13 cellular contexts compared by ENCODE assay signal in the genomic region with DNA sequence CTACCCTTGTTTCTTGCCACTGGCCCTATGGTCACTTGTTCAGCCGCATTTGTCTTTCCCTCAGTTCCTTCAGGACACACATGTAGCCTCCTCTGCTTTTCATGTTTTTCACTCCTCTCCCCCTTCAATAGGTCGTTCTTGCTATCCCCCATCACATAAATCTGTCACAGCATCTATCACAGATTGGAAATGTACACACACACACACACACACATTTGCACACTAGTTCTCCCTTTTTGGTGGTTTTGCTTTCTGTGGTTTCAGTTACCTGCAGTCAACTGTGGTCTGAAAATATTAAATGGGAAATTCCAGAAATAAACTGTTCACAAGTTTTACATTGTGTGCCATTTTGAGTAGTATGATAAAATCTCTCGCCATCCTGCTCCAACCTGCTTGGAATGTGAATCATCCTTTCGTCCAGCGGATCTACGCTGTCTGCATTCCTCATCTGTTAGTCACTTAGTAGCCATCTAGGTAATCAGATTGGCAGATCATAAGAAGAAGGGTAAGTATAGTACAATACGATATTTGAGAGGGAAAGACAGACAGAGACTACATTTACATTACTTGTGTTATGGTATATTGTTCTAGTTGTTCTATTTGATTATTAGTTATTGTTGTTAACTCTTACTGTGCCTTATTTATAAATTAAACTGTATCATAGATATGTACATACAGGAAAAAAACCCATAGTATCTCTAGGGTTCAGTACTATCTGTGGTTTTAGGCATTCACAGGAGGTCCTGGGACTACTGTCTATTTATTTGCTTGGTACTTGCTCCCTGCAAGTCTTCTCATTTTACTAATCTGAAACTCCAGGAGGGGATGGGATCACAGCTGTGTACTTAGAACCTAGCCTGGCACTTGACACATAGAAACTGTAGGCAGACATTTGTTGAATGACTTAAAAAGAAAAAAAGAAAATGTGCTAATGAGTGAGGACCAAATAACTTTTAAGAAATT.
DNase-seq lines count a peak whose midpoint lies in the region; ATAC-seq and TF ChIP-seq lines count a peak whose summit lies in the region.
"Had no signal": no experiment of that assay in that cellular context is flagged by ENCODE, and none has a peak within 500 bp of the region (broad histone marks: within the 10 kb centered on the region; RNA-seq: fewer than 3 reads in every experiment).

No MANE protein-coding gene starts in this region.

- no peaks in the 10 kb centered on the region for H3K9me3 Mint-ChIP-seq in activated CD4-positive, alpha-beta memory T cell treated with anti-CD3 and anti-CD28 coated beads for 36 hours
- H3K9me3 Mint-ChIP-seq: stimulated activated naive B cell treated with anti-CD40 and anti-IgM and Interleukin-4, amounts not matched to agents 10 μg/mL and 1 μg/mL and 100 μg/mL, for 72 hours; T-helper 2 cell treated with Interferon-gamma antibody and Interleukin-4, amounts not matched to agents 5 μg/mL and 100 μg/mL, for 36 hours had no signal

- POLR2A ChIA-PET in HEK293 (lab: Yijun Ruan, JAX) = no interaction called here
- POLR2A ChIA-PET in activated CD4-positive, alpha-beta memory T cell treated with anti-CD3 and anti-CD28 coated beads for 36 hours (lab: Charles Lee) = no interaction called here

- H3K4me1 ChIP-seq in HEK293 (ENCODE audit: control insufficient read depth, insufficient read depth, low read length) = peaks cover 2% of the 10 kb centered on the region; the same call in 1 of the 2 replicates
- H3K4me1 ChIP-seq: left ventricle myocardium inferior, sigmoid colon had no signal

- DNase-seq in ACHN (peak; percentile 96), SW480 (ENCODE audit: low spot score) (peak; percentile 85), glomerular visceral epithelial cell (ENCODE audit: extremely low spot score) (peak; percentile 89), NCI-H2196 (lab: John Stamatoyannopoulos, UW; ENCODE audit: unreplicated experiment) (no peak)
- no peak for DNase-seq in activated CD4-positive, alpha-beta memory T cell treated with anti-CD3 and anti-CD28 coated beads for 36 hours
- no peak for DNase-seq in activated CD4-positive, alpha-beta T cell treated with anti-CD3 and anti-CD28 coated beads for 4 hours
- DNase-seq: left ventricle myocardium inferior; NCI-H510A; sigmoid colon; stimulated activated naive B cell treated with anti-CD40 and anti-IgM and Interleukin-4, amounts not matched to agents 10 μg/mL and 1 μg/mL and 100 μg/mL, for 72 hours had no signal

- H3K36me3 ChIP-seq in HEK293 (ENCODE audit: control insufficient read depth in 2 of 2, insufficient read depth in 1 of 2, low read length in 2 of 2) = no peaks in the 10 kb centered on the region
- H3K36me3 ChIP-seq: left ventricle myocardium inferior, sigmoid colon had no signal

- intact Hi-C loops in activated CD4-positive, alpha-beta memory T cell treated with anti-CD3 and anti-CD28 coated beads for 36 hours (cut with micrococcal nuclease) = no loop called here

- ATAC-seq in GM18909 (IDR thresholded peaks at IDR 0.05; ENCODE audit: poor library complexity, unreplicated experiment) = no peak
- ATAC-seq: stimulated activated naive B cell treated with anti-CD40 and anti-IgM and Interleukin-4, amounts not matched to agents 10 μg/mL and 1 μg/mL and 100 μg/mL, for 72 hours had no signal

- H3K36me3 Mint-ChIP-seq in activated CD4-positive, alpha-beta memory T cell treated with anti-CD3 and anti-CD28 coated beads for 36 hours = no peaks in the 10 kb centered on the region
- H3K36me3 Mint-ChIP-seq: stimulated activated naive B cell treated with anti-CD40 and anti-IgM and Interleukin-4, amounts not matched to agents 10 μg/mL and 1 μg/mL and 100 μg/mL, for 72 hours had no signal

- H3K4me1 Mint-ChIP-seq in activated CD4-positive, alpha-beta memory T cell treated with anti-CD3 and anti-CD28 coated beads for 36 hours (ENCODE audit: low read depth) = no peaks in the 10 kb centered on the region

- in situ Hi-C loops in ACHN (cut with HindIII; ENCODE audit: low pct_ligation_motif_present, low pct_unique_long_range_greater_than_20kb, low sequenced_read_pairs) = no loop called here

- no peaks in the 10 kb centered on the region for H3K9me3 ChIP-seq in HEK293 (ENCODE audit: control insufficient read depth, insufficient read depth, low read depth, low read length)
- H3K9me3 ChIP-seq: left ventricle myocardium inferior, sigmoid colon had no signal

- CTCF ChIA-PET in HEK293 (lab: Yijun Ruan, JAX) = interaction anchor here (0.6 to 1.6 kb wide), 2 partner anchors 8 to 83 kb away, joined by 3 to 5 read pairs; no protein-coding TSS in a partner anchor
- CTCF ChIA-PET in activated CD4-positive, alpha-beta memory T cell treated with anti-CD3 and anti-CD28 coated beads for 36 hours (lab: Charles Lee) = no interaction called here

- H3K4me3 ChIP-seq in HEK293 (ENCODE audit: low read depth, low read length) = no peak overlapping the region
- H3K4me3 ChIP-seq: left ventricle myocardium inferior, sigmoid colon had no signal

- TF ChIP-seq CTCF in HEK293 (tag by site-specific recombination; IDR thresholded peaks at IDR 0.05) = no peak

- H3K27ac ChIP-seq in HEK293 (ENCODE audit: extremely low read depth, low read depth, low read length) = no peak overlapping the region
- H3K27ac ChIP-seq: left ventricle myocardium inferior, sigmoid colon had no signal

- H3K27me3 Mint-ChIP-seq in activated CD4-positive, alpha-beta memory T cell treated with anti-CD3 and anti-CD28 coated beads for 36 hours = peaks cover 3% of the 10 kb centered on the region

- H3K4me3 Mint-ChIP-seq in activated CD4-positive, alpha-beta memory T cell treated with anti-CD3 and anti-CD28 coated beads for 36 hours = no peak overlapping the region
- H3K4me3 Mint-ChIP-seq: stimulated activated naive B cell treated with anti-CD40 and anti-IgM and Interleukin-4, amounts not matched to agents 10 μg/mL and 1 μg/mL and 100 μg/mL, for 72 hours; T-helper 2 cell treated with Interferon-gamma antibody and Interleukin-4, amounts not matched to agents 5 μg/mL and 100 μg/mL, for 36 hours had no signal

- H3K27ac Mint-ChIP-seq in activated CD4-positive, alpha-beta memory T cell treated with anti-CD3 and anti-CD28 coated beads for 36 hours = no peak overlapping the region
- H3K27ac Mint-ChIP-seq: stimulated activated naive B cell treated with anti-CD40 and anti-IgM and Interleukin-4, amounts not matched to agents 10 μg/mL and 1 μg/mL and 100 μg/mL, for 72 hours; T-helper 2 cell treated with Interferon-gamma antibody and Interleukin-4, amounts not matched to agents 5 μg/mL and 100 μg/mL, for 36 hours had no signal

TF ChIP-seq in HEK293, 187 proteins besides CTCF, POLR2A, EP300 and RAD21:
- no peak for TF ChIP-seq SCRT1 (tag by site-specific recombination; IDR thresholded peaks at IDR 0.05; ENCODE audit: borderline replicate concordance)
- TF ChIP-seq MEIS1 (CRISPR knock-in tag; IDR thresholded peaks at IDR 0.05; ENCODE audit: borderline replicate concordance) = 0 out of 2 replicates have a peak, but pooled peaks have one; percentile 43
- 0 out of 2 replicates have a peak, but pooled peaks have one; percentile 18 for TF ChIP-seq ZBTB17 (tag by site-specific recombination; IDR thresholded peaks at IDR 0.05)
- TF ChIP-seq SETDB1 (IDR thresholded peaks at IDR 0.05; ENCODE audit: insufficient read length, low read length) = no peak
- TF ChIP-seq ZNF350 (tag by site-specific recombination; IDR thresholded peaks at IDR 0.05) = no peak
- TF ChIP-seq ZFP3 (tag by site-specific recombination; IDR thresholded peaks at IDR 0.05; ENCODE audit: low read depth) = no peak
- no peak for TF ChIP-seq REPIN1 (tag by site-specific recombination; IDR thresholded peaks at IDR 0.05; ENCODE audit: low read depth)
- TF ChIP-seq, protein P1, sequence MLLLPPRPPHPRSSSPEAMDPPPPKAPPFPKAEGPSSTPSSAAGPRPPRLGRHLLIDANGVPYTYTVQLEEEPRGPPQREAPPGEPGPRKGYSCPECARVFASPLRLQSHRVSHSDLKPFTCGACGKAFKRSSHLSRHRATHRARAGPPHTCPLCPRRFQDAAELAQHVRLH (tag by site-specific recombination; IDR thresholded peaks at IDR 0.05) = no peak

Comparison
In these comparisons a context has a peak if more than half of its experiments do, and no peak if none do; other contexts are left out.
1. DNase-seq: peak in ACHN (single experiment), SW480 (single experiment) and glomerular visceral epithelial cell (single experiment); none in NCI-H2196 (single experiment), activated CD4-positive, alpha-beta memory T cell treated with anti-CD3 and anti-CD28 coated beads for 36 hours (single experiment) and activated CD4-positive, alpha-beta T cell treated with anti-CD3 and anti-CD28 coated beads for 4 hours (0 of 2).